In the genomic region with DNA sequence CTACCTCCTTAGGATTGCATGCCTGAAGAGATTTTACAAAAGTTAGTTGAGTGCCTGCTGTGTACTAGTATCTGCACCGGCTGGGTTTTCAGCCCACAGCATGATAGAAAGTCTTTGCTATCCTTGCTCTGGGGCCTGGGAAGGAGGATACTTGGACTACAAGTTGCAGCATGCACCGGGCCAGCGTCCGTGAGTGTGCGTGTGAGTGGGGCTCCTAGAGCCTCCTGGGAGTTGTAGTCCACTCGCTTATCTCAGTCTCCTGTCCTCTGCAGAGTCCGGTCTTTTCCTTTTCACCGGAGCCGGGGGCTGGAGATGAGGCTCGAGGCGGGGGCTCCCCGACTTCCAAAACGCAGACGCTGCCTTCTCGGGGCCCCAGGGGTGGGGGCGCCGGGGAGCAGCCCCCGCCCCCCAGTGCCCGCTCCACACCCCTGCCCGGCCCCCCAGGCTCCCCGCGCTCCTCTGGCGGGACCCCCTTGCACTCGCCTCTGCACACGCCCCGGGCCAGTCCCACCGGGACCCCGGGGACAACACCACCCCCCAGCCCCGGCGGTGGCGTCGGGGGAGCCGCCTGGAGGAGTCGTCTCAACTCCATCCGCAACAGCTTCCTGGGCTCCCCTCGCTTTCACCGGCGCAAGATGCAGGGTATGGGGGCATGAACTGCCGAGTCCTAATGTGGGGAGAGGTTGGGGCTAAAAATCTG, we compare ENCODE assay signal across 8 cellular contexts. TPM values are rescaled to one million over a fixed set of nuclear protein-coding genes. Genes with fewer than 3 reads are reported as not detected.
DNase-seq lines count a peak whose midpoint lies in the region; ATAC-seq and TF ChIP-seq lines count a peak whose summit lies in the region.

No MANE protein-coding gene starts in this region.

- BruUV-seq in A673 (replicated peaks; lab: Mats Ljungman, UMichigan), result no TSS peak

- H3K9me3 ChIP-seq in A673 (ENCODE audit: low read depth, low read length, poor library complexity, severe bottlenecking), result no peaks in the 10 kb centered on the region

- H3K4me1 ChIP-seq in A673 (ENCODE audit: insufficient read depth, low read length, poor library complexity, severe bottlenecking), result peaks cover 4% of the 10 kb centered on the region

- POLR2A ChIA-PET in A673 (lab: Charles Lee; ENCODE audit: low non-redundant PET), result no interaction called here

- intact Hi-C loops in A673 (cut with micrococcal nuclease; ENCODE audit: unreplicated experiment), result loop anchor here (10.0 kb wide), 1 partner anchor 80 kb away; the partner anchor contains the start of genes RPL28 and TMEM238
- intact Hi-C loops in sciatic nerve (cut with DNase I), result loop anchor here (5.0 kb wide), 1 partner anchor 78 kb away; the partner anchor contains the start of gene TMEM238

- TF ChIP-seq CTCF in A673 (conservative IDR thresholded peaks at IDR 0.05; ENCODE audit: low read depth, low read length) (no peak), epithelial cell of esophagus (IDR thresholded peaks at IDR 0.05; ENCODE audit: insufficient read depth, low read depth, low read length, missing control alignments) (no peak)

- CTCF ChIA-PET in A673 (lab: Charles Lee), result no interaction called here

- DNase-seq in A673 (ENCODE audit: low spot score), result peak; percentile 76
- DNase-seq in EH (ENCODE audit: low read depth), result peak; percentile 41
- DNase-seq in NOMO-1 (lab: John Stamatoyannopoulos, UW; ENCODE audit: unreplicated experiment in 2 of 2), result peak; percentile 23 to 40
- DNase-seq in epithelial cell of esophagus (ENCODE audit: low read depth), result peak; percentile 75
- no peak for DNase-seq in sciatic nerve (ENCODE audit: low spot score)
- DNase-seq in DMS79 treated with DMSO at 0.1 percent for 48 hours (lab: John Stamatoyannopoulos, UW), result no peak
- DNase-seq in effector CD8-positive, alpha-beta T cell (lab: John Stamatoyannopoulos, UW), result no peak

- H3K4me3 ChIP-seq in A673 (ENCODE audit: low read depth, low read length, poor library complexity, severe bottlenecking) (no peak overlapping the region), epithelial cell of esophagus (ENCODE audit: low read length) (no peak overlapping the region)

- H3K36me3 ChIP-seq in A673 (ENCODE audit: insufficient read depth, low read length, poor library complexity, severe bottlenecking), result peaks cover 48% of the 10 kb centered on the region

- no peaks in the 10 kb centered on the region for H3K27me3 ChIP-seq in A673 (replicated peaks; ENCODE audit: insufficient read depth, low read depth, low read length, poor library complexity)

- H3K27ac ChIP-seq in A673 (ENCODE audit: low read depth, low read length, poor library complexity, severe bottlenecking), result no peak overlapping the region

- ATAC-seq in sciatic nerve (no peak), GM21825 (IDR thresholded peaks at IDR 0.05; ENCODE audit: unreplicated experiment) (no peak)

RNA-seq across cellular contexts. Expression of gene BRSK1, which starts 20.6 kb away (rescaled TPM):
- total RNA-seq in A673 (2021), result 30.5 and 36.8 TPM in 2 replicates
- 6.5 TPM for total RNA-seq in sciatic nerve

RNA-seq across cellular contexts. Expression of gene TMEM150B, which starts 20.7 kb away (rescaled TPM):
- total RNA-seq in A673 (2021) (not detected in 2 replicates), sciatic nerve (5.1 TPM)

RNA-seq across cellular contexts. Expression of gene HSPBP1, which starts 24.5 kb away (rescaled TPM):
- total RNA-seq in A673 (2021), result 80.3 and 83.4 TPM in 2 replicates
- 16.1 TPM for total RNA-seq in sciatic nerve

RNA-seq across cellular contexts. Expression of gene KMT5C, which starts 35.2 kb away (rescaled TPM):
- total RNA-seq in A673 (2021) (19.7 and 24.1 TPM in 2 replicates), sciatic nerve (18.1 TPM)

RNA-seq across cellular contexts. Expression of gene PPP6R1, which starts 45.6 kb away (rescaled TPM):
- total RNA-seq in A673 (2021) (103 and 108 TPM in 2 replicates), sciatic nerve (40.4 TPM)

Comparison
In these comparisons a context has a peak if more than half of its experiments do, and no peak if none do; other contexts are left out.
1. DNase-seq: peak in A673 (single experiment), EH (single experiment), NOMO-1 (2 of 2) and epithelial cell of esophagus (single experiment); none in sciatic nerve (single experiment), DMS79 treated with DMSO at 0.1 percent for 48 hours (single experiment) and effector CD8-positive, alpha-beta T cell (single experiment).